Comparison of ENCODE assay signal across 8 cellular contexts in genomic region chr1:117929340-117930172, GRCh38. TPM values are rescaled to one million over a fixed set of nuclear protein-coding genes. Genes with fewer than 3 reads are reported as not detected.
DNase-seq lines count a peak whose midpoint lies in the region; ATAC-seq and TF ChIP-seq lines count a peak whose summit lies in the region.

GDAP2 (minus strand) TSS chr1:117929621; CDS start chr1:117920357, 9,264 bp downstream.
WDR3 (plus strand) TSS chr1:117929739; CDS start chr1:117933320, 3,581 bp downstream.

- H3K27ac Mint-ChIP-seq in activated T-cell treated with anti-CD3 and anti-CD28 coated beads, Interleukin-2, amount 50 U/mL, for 24 hours: peak within 1 kb of the TSS; percentile 96

- no peaks in the 10 kb centered on the region for H3K9me3 ChIP-seq in mucosa of rectum (ENCODE audit: control insufficient read depth in 2 of 2, low read length in 2 of 2)

- peaks cover 63% of the 10 kb centered on the region for H3K4me1 Mint-ChIP-seq in activated T-cell treated with anti-CD3 and anti-CD28 coated beads, Interleukin-2, amount 50 U/mL, for 24 hours (ENCODE audit: low read depth)

- peak; percentile 96 for ATAC-seq in GM21717 (IDR thresholded peaks at IDR 0.05; ENCODE audit: unreplicated experiment)

- H3K27me3 Mint-ChIP-seq in activated T-cell treated with anti-CD3 and anti-CD28 coated beads, Interleukin-2, amount 50 U/mL, for 24 hours: no peaks in the 10 kb centered on the region

- peak within 1 kb of the TSS; percentile 97 for H3K4me3 Mint-ChIP-seq in activated T-cell treated with anti-CD3 and anti-CD28 coated beads, Interleukin-2, amount 50 U/mL, for 24 hours

- peaks cover 56% of the 10 kb centered on the region for H3K36me3 Mint-ChIP-seq in activated T-cell treated with anti-CD3 and anti-CD28 coated beads, Interleukin-2, amount 50 U/mL, for 24 hours (ENCODE audit: low read depth)

- H3K27me3 ChIP-seq in mucosa of rectum (ENCODE audit: control insufficient read depth in 2 of 2, insufficient read depth in 2 of 2, low read length in 2 of 2): no peaks in the 10 kb centered on the region

- peak; percentile 74 for TF ChIP-seq POLR2A in erythroblast (IDR thresholded peaks at IDR 0.05; ENCODE audit: low read length)

- in situ Hi-C loops in KBM-7 (cut with MboI; ENCODE audit: low pct_unique_long_range_greater_than_20kb, low sequenced_read_pairs): no loop called here

- peaks cover 6 to 8% of the 10 kb centered on the region in 2 donors for H3K36me3 ChIP-seq in mucosa of rectum (ENCODE audit: control insufficient read depth in 2 of 2, insufficient read depth in 2 of 2, low read length in 2 of 2)

- DNase-seq in DMS153 treated with DMSO at 0.1 percent for 48 hours (lab: John Stamatoyannopoulos, UW; ENCODE audit: unreplicated experiment) (peak; percentile 94), KBM-7 (peak; percentile 97), erythroblast (lab: John Stamatoyannopoulos, UW) (peak; percentile 96 to 97)
- peak; percentile 93 for DNase-seq in activated T-cell treated with anti-CD3 and anti-CD28 coated beads, Interleukin-2, amount 50 U/mL, for 24 hours
- peak; percentile 96 for DNase-seq in stimulated activated CD8-positive, alpha-beta memory T cell treated with anti-CD3 and anti-CD28 coated beads, Interleukin-4, amount 100 ng/mL, for 48 hours

- H3K4me1 ChIP-seq in mucosa of rectum (ENCODE audit: control insufficient read depth in 2 of 2, insufficient read depth in 2 of 2, low read length in 2 of 2): peaks cover 10 to 13% of the 10 kb centered on the region in 2 donors

- peak within 1 kb of the TSS; percentile 80 to 82 for H3K9ac ChIP-seq in mucosa of rectum (ENCODE audit: low read depth in 1 of 2, low read length in 2 of 2)

- H3K27ac ChIP-seq in mucosa of rectum (ENCODE audit: low read depth in 2 of 2, low read length in 2 of 2): peak within 1 kb of the TSS; percentile 84 to 88

- H3K9me3 Mint-ChIP-seq in activated T-cell treated with anti-CD3 and anti-CD28 coated beads, Interleukin-2, amount 50 U/mL, for 24 hours: no peaks in the 10 kb centered on the region

- peak within 1 kb of the TSS; percentile 72 to 90 for H3K4me3 ChIP-seq in mucosa of rectum (ENCODE audit: low read length in 2 of 2)

TF ChIP-seq in PFSK-1, 5 proteins besides CTCF, POLR2A, EP300 and RAD21:
- TF ChIP-seq FOXP2 (optimal IDR thresholded peaks at IDR 0.05; ENCODE audit: borderline replicate concordance, extremely low read depth, extremely low read length, insufficient read depth) (peak; percentile 7), REST (IDR thresholded peaks at IDR 0.05; ENCODE audit: insufficient read depth in 1 of 2, low read depth in 2 of 2, low read length in 2 of 2) (0 out of 4 replicates have a peak, but pooled peaks of 1 of the 2 experiments have one; percentile 43), POLR2AphosphoS5 (IDR thresholded peaks at IDR 0.05; ENCODE audit: low read depth, low read length) (peak; percentile 73; the same call in 1 of the 2 replicates), TAF1 (IDR thresholded peaks at IDR 0.05; ENCODE audit: borderline replicate concordance, insufficient read depth, low read length) (peak; percentile 67; the same call in 1 of the 2 replicates), SIN3A (IDR thresholded peaks at IDR 0.05; ENCODE audit: borderline replicate concordance, insufficient read depth, low read length) (peak; percentile 95; the same call in 1 of the 2 replicates)

RNA-seq across cellular contexts. Expression of gene GDAP2, which starts in this region (rescaled TPM):
- 8.0 TPM for polyA plus RNA-seq in PFSK-1 (2012; ENCODE audit: insufficient read length, low read depth)

RNA-seq across cellular contexts. Expression of gene WDR3, which starts in this region (rescaled TPM):
- 28.6 TPM for polyA plus RNA-seq in PFSK-1 (2012; ENCODE audit: insufficient read length, low read depth)

Comparison
In these comparisons a context has a peak if more than half of its experiments do, and no peak if none do; other contexts are left out.
1. Peak in every context shown above with its lines: DNase-seq, ATAC-seq, H3K4me3 ChIP-seq and H3K27ac ChIP-seq.